24 cellular contexts compared by ENCODE assay signal in genomic region chr2:18410543-18410942, GRCh38.
"Had no signal": no experiment of that assay in that cellular context is flagged by ENCODE, and none has a peak within 500 bp of the region (broad histone marks: within the 10 kb centered on the region; RNA-seq: fewer than 3 reads in every experiment).

No MANE protein-coding gene starts in this region.

- H3K4me1 Mint-ChIP-seq: activated CD4-positive, alpha-beta memory T cell treated with anti-CD3 and anti-CD28 coated beads, Interleukin-2, amount 10 ng/mL, durations not matched to agents 7 days and 5 days; activated naive CD4-positive, alpha-beta T cell treated with anti-CD3 and anti-CD28 coated beads, Interleukin-2, amount 10 ng/mL, durations not matched to agents 7 days and 5 days; naive B cell; neural progenitor cell; stimulated activated memory B cell treated with anti-CD40 and anti-IgM and Interleukin-4, amounts not matched to agents 10 μg/mL and 1 μg/mL and 100 μg/mL, for 72 hours had no signal

- H3K4me2 ChIP-seq: neural progenitor cell, smooth muscle cell had no signal

- H3K9me3 Mint-ChIP-seq: activated CD4-positive, alpha-beta memory T cell treated with anti-CD3 and anti-CD28 coated beads, Interleukin-2, amount 10 ng/mL, durations not matched to agents 7 days and 5 days; activated naive CD4-positive, alpha-beta T cell treated with anti-CD3 and anti-CD28 coated beads, Interleukin-2, amount 10 ng/mL, durations not matched to agents 7 days and 5 days; activated T-cell treated with anti-CD3 and anti-CD28 coated beads, Interleukin-2, amount 50 U/mL, for 72 hours; dendritic cell treated with granulocyte-macrophage colony-stimulating factor and Interleukin-4, amounts not matched to agents 40 ng/mL and 50 ng/mL, for 4 days; naive B cell; neural progenitor cell; stimulated activated memory B cell treated with anti-CD40 and anti-IgM and Interleukin-4, amounts not matched to agents 10 μg/mL and 1 μg/mL and 100 μg/mL, for 72 hours had no signal

- ATAC-seq: activated T-cell treated with anti-CD3 and anti-CD28 coated beads, Interleukin-2, amount 50 U/mL, for 72 hours; esophagus mucosa; gastroesophageal sphincter; left lobe of liver; lower lobe of right lung had no signal

- H3K27me3 ChIP-seq: gastroesophageal sphincter, neural progenitor cell, sigmoid colon, uterus had no signal

- H3K27ac ChIP-seq: gastroesophageal sphincter, lower lobe of right lung, neural progenitor cell, sigmoid colon, uterus had no signal

- H3K4me3 ChIP-seq: gastroesophageal sphincter, lower lobe of right lung, neural progenitor cell, sigmoid colon, smooth muscle cell, uterus had no signal

- H3K4me1 ChIP-seq: lower lobe of right lung, neural progenitor cell had no signal

- H3K36me3 Mint-ChIP-seq: activated naive CD4-positive, alpha-beta T cell treated with anti-CD3 and anti-CD28 coated beads, Interleukin-2, amount 10 ng/mL, durations not matched to agents 7 days and 5 days; naive B cell; neural progenitor cell; stimulated activated memory B cell treated with anti-CD40 and anti-IgM and Interleukin-4, amounts not matched to agents 10 μg/mL and 1 μg/mL and 100 μg/mL, for 72 hours had no signal

- H3K27me3 Mint-ChIP-seq: dendritic cell treated with granulocyte-macrophage colony-stimulating factor and Interleukin-4, amounts not matched to agents 40 ng/mL and 50 ng/mL, for 4 days had no signal

- H3K9me3 ChIP-seq: gastroesophageal sphincter, lower lobe of right lung, sigmoid colon, uterus had no signal

- H3K4me3 Mint-ChIP-seq: activated CD4-positive, alpha-beta memory T cell treated with anti-CD3 and anti-CD28 coated beads, Interleukin-2, amount 10 ng/mL, durations not matched to agents 7 days and 5 days; activated naive CD4-positive, alpha-beta T cell treated with anti-CD3 and anti-CD28 coated beads, Interleukin-2, amount 10 ng/mL, durations not matched to agents 7 days and 5 days; activated T-cell treated with anti-CD3 and anti-CD28 coated beads, Interleukin-2, amount 50 U/mL, for 72 hours; dendritic cell treated with granulocyte-macrophage colony-stimulating factor and Interleukin-4, amounts not matched to agents 40 ng/mL and 50 ng/mL, for 4 days; naive B cell; neural progenitor cell; stimulated activated memory B cell treated with anti-CD40 and anti-IgM and Interleukin-4, amounts not matched to agents 10 μg/mL and 1 μg/mL and 100 μg/mL, for 72 hours had no signal

- H2AFZ ChIP-seq: neural progenitor cell had no signal

- H3K36me3 ChIP-seq: gastroesophageal sphincter, lower lobe of right lung, neural progenitor cell, sigmoid colon, uterus had no signal

- H3K27ac Mint-ChIP-seq: activated CD4-positive, alpha-beta memory T cell treated with anti-CD3 and anti-CD28 coated beads, Interleukin-2, amount 10 ng/mL, durations not matched to agents 7 days and 5 days; activated naive CD4-positive, alpha-beta T cell treated with anti-CD3 and anti-CD28 coated beads, Interleukin-2, amount 10 ng/mL, durations not matched to agents 7 days and 5 days; activated T-cell treated with anti-CD3 and anti-CD28 coated beads, Interleukin-2, amount 50 U/mL, for 72 hours; dendritic cell treated with granulocyte-macrophage colony-stimulating factor and Interleukin-4, amounts not matched to agents 40 ng/mL and 50 ng/mL, for 4 days; naive B cell; neural progenitor cell; stimulated activated memory B cell treated with anti-CD40 and anti-IgM and Interleukin-4, amounts not matched to agents 10 μg/mL and 1 μg/mL and 100 μg/mL, for 72 hours had no signal

- DNase-seq: activated CD4-positive, alpha-beta memory T cell treated with anti-CD3 and anti-CD28 coated beads, Interleukin-2, amount 10 ng/mL, durations not matched to agents 7 days and 5 days; activated CD4-positive, alpha-beta T cell treated with anti-CD3 and anti-CD28 coated beads for 4 hours; activated CD4-positive, CD25-positive, alpha-beta regulatory T cell; activated effector memory CD4-positive, alpha-beta T cell treated with Interleukin-2 at 50 U/mL for 16 hours; activated naive CD4-positive, alpha-beta T cell treated with anti-CD3 and anti-CD28 coated beads, Interleukin-2, amount 10 ng/mL, durations not matched to agents 7 days and 5 days; activated T-cell treated with anti-CD3 and anti-CD28 coated beads, Interleukin-2, amount 50 U/mL, for 72 hours; amygdala; effector CD4-positive, alpha-beta T cell; head of caudate nucleus; kidney; lower lobe of right lung; naive B cell; sigmoid colon; stimulated activated CD4-positive, alpha-beta T cell treated with anti-CD3 and anti-CD28 coated beads, Interleukin-15, amount 100 ng/mL, for 24 hours; T1000; trophoblast cell; uterus had no signal

- H3K9ac ChIP-seq: neural progenitor cell had no signal
